Comparison of ENCODE assay signal across 21 cellular contexts in the genomic region with DNA sequence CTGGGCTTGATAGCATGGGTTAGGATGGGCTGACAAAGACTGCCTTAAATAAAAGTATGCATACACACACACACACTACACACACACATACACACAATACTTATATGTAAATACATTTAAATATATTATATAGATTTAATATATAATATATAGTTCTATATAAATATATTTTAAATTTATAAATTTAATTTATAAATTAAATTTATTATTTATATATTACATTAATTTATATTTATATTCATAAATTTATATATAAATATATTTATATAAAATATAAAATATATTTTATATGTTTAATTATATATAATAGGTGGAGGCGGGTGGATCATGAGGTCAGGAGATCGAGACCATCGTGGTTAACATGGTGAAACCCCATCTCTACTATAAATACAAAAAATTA.
A peak's percentile ranks its signal among the peaks of the same experiment; 100 is the strongest.
DNase-seq lines count a peak whose midpoint lies in the region; ATAC-seq, FAIRE-seq and TF ChIP-seq lines count a peak whose summit lies in the region.
"Had no signal": no experiment of that assay in that cellular context is flagged by ENCODE, and none has a peak within 500 bp of the region (broad histone marks: within the 10 kb centered on the region; RNA-seq: fewer than 3 reads in every experiment).

No MANE protein-coding gene starts in this region.

- peak; percentile 94 for FAIRE-seq in RCC 7860 (lab: Jason Lieb, UNC)
- peak; percentile 93 for FAIRE-seq in colon (lab: Jason Lieb, UNC)
- peak; percentile 96 for FAIRE-seq in kidney (lab: Jason Lieb, UNC)
- FAIRE-seq: D721Med, GM12891, GM18507, H54 had no signal

- no peaks in the 10 kb centered on the region for H3K27me3 ChIP-seq in MG63
- H3K27me3 ChIP-seq: BLaER1 treated with 17β-estradiol and CSF1 and Interleukin-3, amounts not matched to agents 10 nM and 100 nM had no signal

- intact Hi-C loops in kidney (cut with DNase I), result no loop called here

- H3K27ac ChIP-seq in kidney (ENCODE audit: low read depth in 2 of 2, low read length in 2 of 2), result no peak overlapping the region
- H3K27ac ChIP-seq: BLaER1 treated with 17β-estradiol and CSF1 and Interleukin-3, amounts not matched to agents 10 nM and 100 nM had no signal

- ATAC-seq in GM21528 (IDR thresholded peaks at IDR 0.05; ENCODE audit: low FRiP score, unreplicated experiment), result no peak

- H3K9ac ChIP-seq in kidney (ENCODE audit: low read length in 2 of 2), result no peak overlapping the region
- H3K9ac ChIP-seq: BLaER1 treated with 17β-estradiol and CSF1 and Interleukin-3, amounts not matched to agents 10 nM and 100 nM had no signal

- H3K4me3 ChIP-seq in kidney (ENCODE audit: low read length in 2 of 2), result no peak overlapping the region
- no peak overlapping the region for H3K4me3 ChIP-seq in MG63
- H3K4me3 ChIP-seq: BLaER1 treated with 17β-estradiol and CSF1 and Interleukin-3, amounts not matched to agents 10 nM and 100 nM; HAP-1 had no signal

- no peaks in the 10 kb centered on the region for H3K9me3 ChIP-seq in kidney (ENCODE audit: control insufficient read depth in 1 of 2, low read length in 2 of 2)
- H3K9me3 ChIP-seq in MG63, result no peaks in the 10 kb centered on the region
- H3K9me3 ChIP-seq: BLaER1 treated with 17β-estradiol and CSF1 and Interleukin-3, amounts not matched to agents 10 nM and 100 nM; HAP-1 had no signal

- H3K4me1 ChIP-seq in kidney (ENCODE audit: control insufficient read depth in 1 of 2, insufficient read depth in 1 of 2, low read depth in 1 of 2, low read length in 2 of 2), result no peaks in the 10 kb centered on the region
- H3K4me1 ChIP-seq: BLaER1 treated with 17β-estradiol and CSF1 and Interleukin-3, amounts not matched to agents 10 nM and 100 nM; HAP-1 had no signal

- DNase-seq in RCC 7860 (ENCODE audit: low spot score) (no peak), kidney (no peak), MG63 (no peak), NCI-H526 treated with DMSO at 0.1 percent for 48 hours (lab: John Stamatoyannopoulos, UW) (no peak)
- no peak for DNase-seq in activated T-cell treated with anti-CD3 and anti-CD28 coated beads, Interleukin-2, amount 50 U/mL, for 1 hour
- DNase-seq: CD4-positive, alpha-beta T cell; CD8-positive, alpha-beta memory T cell; DMS 273 treated with DMSO at 0.1 percent for 48 hours; DMS79; EL; GF-D8; GOT3; HFFc6 had no signal

- no peak for TF ChIP-seq CTCF in kidney (IDR thresholded peaks at IDR 0.05; ENCODE audit: borderline replicate concordance, extremely low read depth, insufficient read depth)

- H3K36me3 ChIP-seq in kidney (ENCODE audit: control insufficient read depth in 1 of 2, insufficient read depth in 2 of 2, low read length in 2 of 2) (no peaks in the 10 kb centered on the region), MG63 (no peaks in the 10 kb centered on the region)
- H3K36me3 ChIP-seq: BLaER1 treated with 17β-estradiol and CSF1 and Interleukin-3, amounts not matched to agents 10 nM and 100 nM; HAP-1 had no signal
